Comparison of ENCODE assay signal across 8 cellular contexts in the genomic region with DNA sequence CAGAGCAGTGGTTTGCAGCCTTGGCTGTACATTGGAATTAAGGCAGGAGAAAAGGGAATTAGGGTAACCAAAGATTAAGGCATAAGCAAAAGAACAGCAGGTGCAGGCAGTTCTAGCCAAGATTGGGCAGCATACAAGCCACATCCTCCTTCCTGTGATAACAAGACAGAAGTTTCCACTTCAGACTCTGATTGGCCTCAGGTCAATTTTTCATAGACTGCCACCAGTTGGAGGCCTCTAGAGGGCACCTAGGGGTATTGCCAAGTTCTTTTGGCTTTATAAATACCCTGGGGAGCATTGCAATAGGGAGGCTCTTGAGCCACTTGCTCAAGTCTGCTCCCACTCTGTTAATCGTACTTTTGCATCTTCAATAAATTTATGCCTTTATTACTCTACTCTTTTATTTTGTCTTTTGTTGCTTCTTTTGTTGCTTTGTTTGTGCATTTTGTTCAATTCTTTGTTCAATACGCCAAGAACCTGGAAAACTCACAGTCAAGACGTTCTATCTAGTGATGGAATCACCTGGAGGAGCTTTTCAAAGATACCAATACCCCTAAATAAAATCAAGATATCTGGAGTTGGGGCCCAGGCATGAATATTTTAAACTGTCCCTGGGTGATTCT. TPM values are rescaled to one million over a fixed set of nuclear protein-coding genes. Genes with fewer than 3 reads are reported as not detected.
DNase-seq lines count a peak whose midpoint lies in the region; ATAC-seq and TF ChIP-seq lines count a peak whose summit lies in the region.

No MANE protein-coding gene starts in this region.

- H3K79me2 ChIP-seq in trophoblast cell (ENCODE audit: control insufficient read depth, insufficient read depth, low read length, poor library complexity): no peaks in the 10 kb centered on the region

- no peaks in the 10 kb centered on the region for H3K79me1 ChIP-seq in trophoblast cell (ENCODE audit: low read length)

- H3K9me3 ChIP-seq in HEK293 (ENCODE audit: control insufficient read depth, insufficient read depth, low read depth, low read length) (no peaks in the 10 kb centered on the region), trophoblast cell (ENCODE audit: insufficient read depth, low read depth, low read length) (no peaks in the 10 kb centered on the region)

- H2BK120ac ChIP-seq in trophoblast cell (ENCODE audit: insufficient read depth, low read length, poor library complexity): no peak overlapping the region

- no peak overlapping the region for H3K27ac Mint-ChIP-seq in activated CD4-positive, alpha-beta T cell treated with anti-CD3 and anti-CD28 coated beads, Interleukin-2, amount 10 ng/mL, durations not matched to agents 24 days and 14 days
- no peak overlapping the region for H3K27ac Mint-ChIP-seq in effector memory CD8-positive, alpha-beta T cell

- in situ Hi-C loops in GM13977 (cut with MboI; ENCODE audit: low pct_unique_long_range_greater_than_20kb, low sequenced_read_pairs, unreplicated experiment): no loop called here

- H3K9ac ChIP-seq in trophoblast cell (ENCODE audit: low read length): no peak overlapping the region

- no peak overlapping the region for H2AK5ac ChIP-seq in trophoblast cell (ENCODE audit: low read length)

- H3K4me3 ChIP-seq in HEK293 (ENCODE audit: low read depth, low read length) (no peak overlapping the region), trophoblast cell (ENCODE audit: low read depth, low read length) (no peak overlapping the region)

- no peaks in the 10 kb centered on the region for H3K27me3 ChIP-seq in trophoblast cell (ENCODE audit: insufficient read depth, low read length)

- H2AFZ ChIP-seq in trophoblast cell (ENCODE audit: insufficient read depth, low read length, poor library complexity): no peak overlapping the region

- H2BK5ac ChIP-seq in trophoblast cell (ENCODE audit: low read depth, low read length, poor library complexity): no peak overlapping the region

- H2BK12ac ChIP-seq in trophoblast cell (ENCODE audit: low read length): no peak overlapping the region

- H3K27ac ChIP-seq in HEK293 (ENCODE audit: extremely low read depth, low read depth, low read length): no peak overlapping the region
- H3K27ac ChIP-seq in trophoblast cell (ENCODE audit: low read depth, low read length): no peak overlapping the region

- peak; percentile 10 for TF ChIP-seq CTCF in GM13977 (IDR thresholded peaks at IDR 0.05; ENCODE audit: extremely low read depth, insufficient read depth, missing control alignments)
- no peak for TF ChIP-seq CTCF in HEK293 (tag by site-specific recombination; IDR thresholded peaks at IDR 0.05)

- H3K36me3 Mint-ChIP-seq in activated CD4-positive, alpha-beta T cell treated with anti-CD3 and anti-CD28 coated beads, Interleukin-2, amount 10 ng/mL, durations not matched to agents 24 days and 14 days (ENCODE audit: low read depth): no peaks in the 10 kb centered on the region
- H3K36me3 Mint-ChIP-seq in effector memory CD8-positive, alpha-beta T cell (ENCODE audit: insufficient read depth): no peaks in the 10 kb centered on the region

- no peak overlapping the region for H3K4me2 ChIP-seq in trophoblast cell (ENCODE audit: low read length)

- no CpG with 5 or more reads among the region's 3 CpGs for WGBS in trophoblast cell (ENCODE audit: extremely low coverage, insufficient coverage, insufficient read length)

- CTCF ChIA-PET in HEK293 (lab: Yijun Ruan, JAX): interaction anchor here (0.5 to 3.2 kb wide), 11 partner anchors 11 to 704 kb away, joined by 3 to 23 read pairs (median 4); no protein-coding TSS in a partner anchor

- no peak overlapping the region for H4K91ac ChIP-seq in trophoblast cell (ENCODE audit: low read depth, low read length)

- DNase-seq in GM13977 (ENCODE audit: low spot score) (no peak), NCI-H2171 (lab: John Stamatoyannopoulos, UW) (peak; percentile 24), trophoblast cell (peak; percentile 19 to 53), NCI-H1436 treated with DMSO at 0.1 percent for 48 hours (lab: John Stamatoyannopoulos, UW) (no peak)
- peak; percentile 78 for DNase-seq in activated CD4-positive, alpha-beta T cell treated with anti-CD3 and anti-CD28 coated beads, Interleukin-2, amount 10 ng/mL, durations not matched to agents 24 days and 14 days
- DNase-seq in effector memory CD8-positive, alpha-beta T cell: peak; percentile 1 to 52 (median 51)

- intact Hi-C loops in activated CD4-positive, alpha-beta T cell treated with anti-CD3 and anti-CD28 coated beads, Interleukin-2, amount 10 ng/mL, durations not matched to agents 24 days and 14 days (cut with micrococcal nuclease): no loop called here

- no peak overlapping the region for H4K12ac ChIP-seq in trophoblast cell (ENCODE audit: low read depth, low read length)

- peak; percentile 99 for ATAC-seq in effector memory CD8-positive, alpha-beta T cell (replicated peaks)
- ATAC-seq in GM21526 (IDR thresholded peaks at IDR 0.05; ENCODE audit: low FRiP score, unreplicated experiment): no peak

- H3K4me1 Mint-ChIP-seq in activated CD4-positive, alpha-beta T cell treated with anti-CD3 and anti-CD28 coated beads, Interleukin-2, amount 10 ng/mL, durations not matched to agents 24 days and 14 days: no peaks in the 10 kb centered on the region
- H3K4me1 Mint-ChIP-seq in effector memory CD8-positive, alpha-beta T cell (ENCODE audit: low read depth in 2 of 2): peaks cover 0 to 9% of the 10 kb centered on the region in 2 donors

- peaks cover 4% of the 10 kb centered on the region for H3K4me1 ChIP-seq in HEK293 (ENCODE audit: control insufficient read depth, insufficient read depth, low read length)
- H3K4me1 ChIP-seq in trophoblast cell (ENCODE audit: control insufficient read depth in 1 of 2, insufficient read depth in 2 of 2, low read length in 2 of 2): no peaks in the 10 kb centered on the region

- H3K9me3 Mint-ChIP-seq in activated CD4-positive, alpha-beta T cell treated with anti-CD3 and anti-CD28 coated beads, Interleukin-2, amount 10 ng/mL, durations not matched to agents 24 days and 14 days: no peaks in the 10 kb centered on the region
- peaks cover 0 to 2% of the 10 kb centered on the region in 2 donors for H3K9me3 Mint-ChIP-seq in effector memory CD8-positive, alpha-beta T cell

- no peak overlapping the region for H3K23ac ChIP-seq in trophoblast cell (ENCODE audit: low read length)

- no peak overlapping the region for H4K8ac ChIP-seq in trophoblast cell (ENCODE audit: low read depth, low read length)

- no peak overlapping the region for H3K14ac ChIP-seq in trophoblast cell (ENCODE audit: low read length)

- POLR2A ChIA-PET in HEK293 (lab: Yijun Ruan, JAX): no interaction called here

- no peak overlapping the region for H3K4me3 Mint-ChIP-seq in activated CD4-positive, alpha-beta T cell treated with anti-CD3 and anti-CD28 coated beads, Interleukin-2, amount 10 ng/mL, durations not matched to agents 24 days and 14 days
- no peak overlapping the region for H3K4me3 Mint-ChIP-seq in effector memory CD8-positive, alpha-beta T cell

- H3K18ac ChIP-seq in trophoblast cell (ENCODE audit: low read length): no peak overlapping the region

- peaks cover 5% of the 10 kb centered on the region for H3K27me3 Mint-ChIP-seq in activated CD4-positive, alpha-beta T cell treated with anti-CD3 and anti-CD28 coated beads, Interleukin-2, amount 10 ng/mL, durations not matched to agents 24 days and 14 days
- no peaks in the 10 kb centered on the region for H3K27me3 Mint-ChIP-seq in effector memory CD8-positive, alpha-beta T cell

- H3K4ac ChIP-seq in trophoblast cell (ENCODE audit: low read depth, low read length): no peak overlapping the region

- no peaks in the 10 kb centered on the region for H3K36me3 ChIP-seq in HEK293 (ENCODE audit: control insufficient read depth in 2 of 2, insufficient read depth in 1 of 2, low read length in 2 of 2)
- no peaks in the 10 kb centered on the region for H3K36me3 ChIP-seq in trophoblast cell (ENCODE audit: control insufficient read depth in 1 of 2, insufficient read depth in 2 of 2, low read length in 2 of 2)

TF ChIP-seq in HEK293, 187 proteins besides CTCF, POLR2A, EP300 and RAD21:
- TF ChIP-seq ZNF792 (tag by site-specific recombination; IDR thresholded peaks at IDR 0.05): no peak
- TF ChIP-seq ZNF707 (tag by site-specific recombination; IDR thresholded peaks at IDR 0.05): no peak
- TF ChIP-seq ZNF530 (tag by site-specific recombination; IDR thresholded peaks at IDR 0.05; ENCODE audit: low read depth): no peak
- 0 out of 2 replicates have a peak, but pooled peaks have one; percentile 42 for TF ChIP-seq KLF10 (tag by site-specific recombination; IDR thresholded peaks at IDR 0.05)
- no peak for TF ChIP-seq ZNF214 (tag by site-specific recombination; IDR thresholded peaks at IDR 0.05; ENCODE audit: borderline replicate concordance)
- TF ChIP-seq FEZF1 (tag by site-specific recombination; IDR thresholded peaks at IDR 0.05): peak; percentile 30; the same call in 1 of the 2 replicates
- no peak for TF ChIP-seq ZNF529 (tag by site-specific recombination; IDR thresholded peaks at IDR 0.05; ENCODE audit: insufficient replicate concordance)
- TF ChIP-seq ZNF791 (tag by site-specific recombination; IDR thresholded peaks at IDR 0.05): no peak
- TF ChIP-seq ZNF660 (tag by site-specific recombination; IDR thresholded peaks at IDR 0.05): peak; percentile 88
- TF ChIP-seq ZBTB44 (tag by site-specific recombination; IDR thresholded peaks at IDR 0.05): peak; percentile 54; the same call in 1 of the 2 replicates
- no peak for TF ChIP-seq ZBTB8A (tag by site-specific recombination; IDR thresholded peaks at IDR 0.05)
- TF ChIP-seq ZBTB17 (tag by site-specific recombination; IDR thresholded peaks at IDR 0.05): peak; percentile 61; the same call in 1 of the 2 replicates
- no peak for TF ChIP-seq SALL2 (tag by site-specific recombination; IDR thresholded peaks at IDR 0.05; ENCODE audit: borderline replicate concordance)

RNA-seq across cellular contexts. Expression of gene FMN1, which starts 32.2 kb away (rescaled TPM):
- total RNA-seq in activated CD4-positive, alpha-beta T cell treated with anti-CD3 and anti-CD28 coated beads, Interleukin-2, amount 10 ng/mL, durations not matched to agents 24 days and 14 days: 0.02 TPM in 1 of 2 replicates, not detected in the other
- polyA plus RNA-seq in trophoblast cell (2013): 0.81 and 1.0 TPM in 2 replicates

Comparison
In these comparisons a context has a peak if more than half of its experiments do, and no peak if none do; other contexts are left out.
1. DNase-seq: peak in NCI-H2171 (single experiment), activated CD4-positive, alpha-beta T cell treated with anti-CD3 and anti-CD28 coated beads, Interleukin-2, amount 10 ng/mL, durations not matched to agents 24 days and 14 days (single experiment), effector memory CD8-positive, alpha-beta T cell (3 of 3) and trophoblast cell (2 of 2); none in GM13977 (single experiment) and NCI-H1436 treated with DMSO at 0.1 percent for 48 hours (single experiment).